ENCODE assay signal across 29 cellular contexts in genomic region chr13:79387853-79388252, GRCh38. TPM values are rescaled to one million over a fixed set of nuclear protein-coding genes. Genes with fewer than 3 reads are reported as not detected.
DNase-seq lines count a peak whose midpoint lies in the region; ATAC-seq, FAIRE-seq and TF ChIP-seq lines count a peak whose summit lies in the region.
"Had no signal": no experiment of that assay in that cellular context is flagged by ENCODE, and none has a peak within 500 bp of the region (broad histone marks: within the 10 kb centered on the region; RNA-seq: fewer than 3 reads in every experiment).

No MANE protein-coding gene starts in this region.

- CTCF ChIA-PET in activated B cell treated with CpG ODN at 0.5 μM for 24 hours (lab: Charles Lee) = interaction anchor here (1.1 kb wide), 1 partner anchor 14 kb away, joined by 5 read pairs; no protein-coding TSS in a partner anchor

- H3K27me3 ChIP-seq in thyroid gland = no peaks in the 10 kb centered on the region
- no peaks in the 10 kb centered on the region for H3K27me3 ChIP-seq in heart right ventricle
- H3K27me3 ChIP-seq: hepatocyte, left lung, MG63, neural progenitor cell, stomach, transverse colon had no signal

- TF ChIP-seq CTCF in activated B cell treated with CpG ODN at 0.5 μM for 24 hours (IDR thresholded peaks at IDR 0.05) (no peak), endothelial cell (IDR thresholded peaks at IDR 0.05; ENCODE audit: unreplicated experiment) (no peak), thyroid gland (IDR thresholded peaks at IDR 0.05) (no peak), heart right ventricle (IDR thresholded peaks at IDR 0.05) (no peak), kidney (IDR thresholded peaks at IDR 0.05; ENCODE audit: borderline replicate concordance, extremely low read depth, insufficient read depth) (no peak)

- no peaks in the 10 kb centered on the region for H3K9me3 ChIP-seq in thyroid gland
- H3K9me3 ChIP-seq in heart right ventricle = peaks cover 0 to 2% (median 0%) of the 10 kb centered on the region in 11 donors
- no peaks in the 10 kb centered on the region for H3K9me3 ChIP-seq in kidney (ENCODE audit: control insufficient read depth in 1 of 2, low read length in 2 of 2)
- H3K9me3 ChIP-seq: left lung, MG63, stomach, transverse colon had no signal

- no peak overlapping the region for H3K9ac ChIP-seq in kidney (ENCODE audit: low read length in 2 of 2)
- H3K9ac ChIP-seq: GM23248, neural progenitor cell had no signal

- no peaks in the 10 kb centered on the region for H3K27me3 Mint-ChIP-seq in activated T-cell treated with anti-CD3 and anti-CD28 coated beads, Interleukin-2, amount 50 U/mL, for 72 hours (ENCODE audit: low read depth)
- no peaks in the 10 kb centered on the region for H3K27me3 Mint-ChIP-seq in activated T-cell treated with anti-CD3 and anti-CD28 coated beads, Interleukin-2, amount 50 U/mL, for 4 hours (ENCODE audit: low read depth)
- H3K27me3 Mint-ChIP-seq in activated B cell treated with CpG ODN at 0.5 μM for 24 hours (no peaks in the 10 kb centered on the region), endothelial cell (ENCODE audit: unreplicated experiment) (no peaks in the 10 kb centered on the region)
- H3K27me3 Mint-ChIP-seq: T-cell had no signal

- H3K4me3 Mint-ChIP-seq in activated T-cell treated with anti-CD3 and anti-CD28 coated beads, Interleukin-2, amount 50 U/mL, for 72 hours = peak overlapping the region; percentile 33 to 43
- no peak overlapping the region for H3K4me3 Mint-ChIP-seq in activated T-cell treated with anti-CD3 and anti-CD28 coated beads, Interleukin-2, amount 50 U/mL, for 4 hours
- H3K4me3 Mint-ChIP-seq in activated B cell treated with CpG ODN at 0.5 μM for 24 hours (no peak overlapping the region), endothelial cell (ENCODE audit: unreplicated experiment) (no peak overlapping the region)
- H3K4me3 Mint-ChIP-seq: activated T-helper 1 cell treated with anti-CD3 and anti-CD28 coated beads, Interleukin-12 subunit alpha, Interleukin-12 subunit beta, Interleukin-2, Interleukin-4 antibody, amounts not matched to agents 30 ng/mL and 10 ng/mL and 1 ng/mL, durations not matched to agents 14 hours and 24 hours and 36 hours; neural progenitor cell had no signal

- WGBS in thyroid gland, 2 donors = 93 to 94% methylated on average over 4 of the region's 4 CpGs
- WGBS in heart right ventricle, 2 donors = 72 to 82% methylated on average over 4 of the region's 4 CpGs

- peaks cover 1 to 9% of the 10 kb centered on the region in 2 donors for H3K36me3 Mint-ChIP-seq in activated T-cell treated with anti-CD3 and anti-CD28 coated beads, Interleukin-2, amount 50 U/mL, for 72 hours (ENCODE audit: insufficient read depth in 2 of 2)
- H3K36me3 Mint-ChIP-seq in activated T-cell treated with anti-CD3 and anti-CD28 coated beads, Interleukin-2, amount 50 U/mL, for 4 hours (ENCODE audit: insufficient read depth) = peaks cover 9% of the 10 kb centered on the region
- H3K36me3 Mint-ChIP-seq in activated B cell treated with CpG ODN at 0.5 μM for 24 hours (ENCODE audit: low read depth) (peaks cover 17% of the 10 kb centered on the region), endothelial cell (ENCODE audit: low read depth, unreplicated experiment) (no peaks in the 10 kb centered on the region)
- H3K36me3 Mint-ChIP-seq: immature natural killer cell had no signal

- POLR2A ChIA-PET in activated B cell treated with CpG ODN at 0.5 μM for 24 hours (lab: Charles Lee) = interaction anchor here (0.9 to 1.4 kb wide), 2 partner anchors 11 to 18 kb away, joined by 3 to 9 read pairs; partner anchors contain the start of gene RBM26

- peak overlapping the region; percentile 5 for H3K27ac Mint-ChIP-seq in activated T-cell treated with anti-CD3 and anti-CD28 coated beads, Interleukin-2, amount 50 U/mL, for 72 hours
- H3K27ac Mint-ChIP-seq in activated B cell treated with CpG ODN at 0.5 μM for 24 hours (peak overlapping the region; percentile 18), endothelial cell (ENCODE audit: unreplicated experiment) (peak overlapping the region; percentile 24)
- H3K27ac Mint-ChIP-seq: activated T-helper 1 cell treated with anti-CD3 and anti-CD28 coated beads, Interleukin-12 subunit alpha, Interleukin-12 subunit beta, Interleukin-2, Interleukin-4 antibody, amounts not matched to agents 30 ng/mL and 10 ng/mL and 1 ng/mL, durations not matched to agents 14 hours and 24 hours and 36 hours; neural progenitor cell; T-cell had no signal

- intact Hi-C loops in activated B cell treated with CpG ODN at 0.5 μM for 24 hours (cut with micrococcal nuclease) (loop anchor here (10.0 kb wide), 1 partner anchor 53 kb away; no protein-coding TSS in a partner anchor), thyroid gland (cut with DNase I) (no loop called here), heart right ventricle (cut with DNase I) (no loop called here), kidney (cut with DNase I) (no loop called here)

- no peak for TF ChIP-seq POLR2A in thyroid gland (IDR thresholded peaks at IDR 0.05)

- ATAC-seq in activated T-cell treated with anti-CD3 and anti-CD28 coated beads, Interleukin-2, amount 50 U/mL, for 72 hours (replicated peaks in 1 of 2) = no peak
- no peak for ATAC-seq in activated T-cell treated with anti-CD3 and anti-CD28 coated beads, Interleukin-2, amount 50 U/mL, for 4 hours
- ATAC-seq in activated B cell treated with CpG ODN at 0.5 μM for 24 hours (ENCODE audit: low read depth) (no peak), heart right ventricle (no peak)
- ATAC-seq: activated naive CD4-positive, alpha-beta T cell treated with anti-CD3 and anti-CD28 coated beads, Interleukin-2, amount 50 U/mL, for 72 hours; left lung; sciatic nerve; T-cell had no signal

- no peaks in the 10 kb centered on the region for H3K9me3 Mint-ChIP-seq in activated T-cell treated with anti-CD3 and anti-CD28 coated beads, Interleukin-2, amount 50 U/mL, for 72 hours
- H3K9me3 Mint-ChIP-seq in activated T-cell treated with anti-CD3 and anti-CD28 coated beads, Interleukin-2, amount 50 U/mL, for 4 hours = no peaks in the 10 kb centered on the region
- no peaks in the 10 kb centered on the region for H3K9me3 Mint-ChIP-seq in activated B cell treated with CpG ODN at 0.5 μM for 24 hours
- H3K9me3 Mint-ChIP-seq in endothelial cell (ENCODE audit: unreplicated experiment) = no peaks in the 10 kb centered on the region
- H3K9me3 Mint-ChIP-seq: activated naive CD4-positive, alpha-beta T cell treated with anti-CD3 and anti-CD28 coated beads, Interleukin-2, amount 50 U/mL, for 72 hours; activated T-helper 1 cell treated with anti-CD3 and anti-CD28 coated beads, Interleukin-12 subunit alpha, Interleukin-12 subunit beta, Interleukin-2, Interleukin-4 antibody, amounts not matched to agents 30 ng/mL and 10 ng/mL and 1 ng/mL, durations not matched to agents 14 hours and 24 hours and 36 hours; immature natural killer cell; T-cell had no signal

- no peak for FAIRE-seq in kidney (lab: Jason Lieb, UNC)
- FAIRE-seq: A204.1 had no signal

- peaks cover 27 to 28% of the 10 kb centered on the region in 2 donors for H3K4me1 ChIP-seq in thyroid gland
- peaks cover 0 to 69% (median 33%) of the 10 kb centered on the region in 9 donors for H3K4me1 ChIP-seq in heart right ventricle
- H3K4me1 ChIP-seq in kidney (ENCODE audit: control insufficient read depth in 1 of 2, insufficient read depth in 1 of 2, low read depth in 1 of 2, low read length in 2 of 2) = peaks cover 2 to 6% of the 10 kb centered on the region in 2 donors
- H3K4me1 ChIP-seq: neural progenitor cell had no signal

- no peak overlapping the region for H3K4me3 ChIP-seq in thyroid gland (replicated peaks in 1 of 3)
- no peak overlapping the region for H3K4me3 ChIP-seq in heart right ventricle
- no peak overlapping the region for H3K4me3 ChIP-seq in kidney (ENCODE audit: low read length in 2 of 2)
- H3K4me3 ChIP-seq: GM23248, hepatocyte, left lung, MG63, neural progenitor cell, stomach, transverse colon had no signal

- H3K36me3 ChIP-seq in thyroid gland (no peaks in the 10 kb centered on the region), heart right ventricle (no peaks in the 10 kb centered on the region), kidney (ENCODE audit: control insufficient read depth in 1 of 2, insufficient read depth in 2 of 2, low read length in 2 of 2) (no peaks in the 10 kb centered on the region)
- H3K36me3 ChIP-seq: left lung, transverse colon had no signal

- H3K27ac ChIP-seq in thyroid gland (peak overlapping the region in 2 of 3 donors; percentile 5 to 13), heart right ventricle (no peak overlapping the region), kidney (ENCODE audit: low read depth in 2 of 2, low read length in 2 of 2) (no peak overlapping the region)
- H3K27ac ChIP-seq: GM23248, hepatocyte, left lung, neural progenitor cell, stomach, transverse colon had no signal

- H3K4me1 Mint-ChIP-seq in activated T-cell treated with anti-CD3 and anti-CD28 coated beads, Interleukin-2, amount 50 U/mL, for 72 hours (ENCODE audit: low read depth) = peaks cover 85% of the 10 kb centered on the region
- H3K4me1 Mint-ChIP-seq in activated T-cell treated with anti-CD3 and anti-CD28 coated beads, Interleukin-2, amount 50 U/mL, for 4 hours (ENCODE audit: low read depth) = peaks cover 68% of the 10 kb centered on the region
- H3K4me1 Mint-ChIP-seq in activated B cell treated with CpG ODN at 0.5 μM for 24 hours (peaks cover 77% of the 10 kb centered on the region), endothelial cell (ENCODE audit: unreplicated experiment) (peaks cover 4% of the 10 kb centered on the region)
- H3K4me1 Mint-ChIP-seq: neural progenitor cell had no signal

- DNase-seq in activated T-cell treated with anti-CD3 and anti-CD28 coated beads, Interleukin-2, amount 50 U/mL, for 72 hours = no peak
- DNase-seq in activated T-cell treated with anti-CD3 and anti-CD28 coated beads, Interleukin-2, amount 50 U/mL, for 4 hours = no peak
- DNase-seq in activated B cell treated with CpG ODN at 0.5 μM for 24 hours (no peak), endothelial cell (ENCODE audit: low spot score) (no peak), thyroid gland (no peak), heart right ventricle (no peak), SIG-M5 treated with dmso at 0.1 percent for 504 hours (lab: John Stamatoyannopoulos, UW; ENCODE audit: unreplicated experiment) (no peak), kidney (no peak)
- DNase-seq: AML-193; foreskin fibroblast; GDM1; GM23248; immature natural killer cell; left lung; MG63; midbrain; NCI-H1436; NCI-H446 treated with DMSO at 0.1 percent for 48 hours; SHP77 treated with DMSO at 0.1 percent for 48 hours; stimulated activated CD4-positive, alpha-beta T cell treated with anti-CD3 and anti-CD28 coated beads, Interleukin-4, amount 100 ng/mL, for 4 hours; stomach; T-cell; transverse colon had no signal

RNA-seq across cellular contexts. Expression of gene RBM26, which starts 18.2 kb away (rescaled TPM):
- 10 to 100 TPM; 62.5 to 69.2 TPM for total RNA-seq in activated T-cell treated with anti-CD3 and anti-CD28 coated beads, Interleukin-2, amount 50 U/mL, for 72 hours
- total RNA-seq in activated T-cell treated with anti-CD3 and anti-CD28 coated beads, Interleukin-2, amount 50 U/mL, for 4 hours = 10 to 100 TPM; 58.2 to 65.1 (median 63.6) TPM
- total RNA-seq in activated B cell treated with CpG ODN at 0.5 μM for 24 hours (73.5 and 92.9 TPM in 2 replicates), endothelial cell (ENCODE audit: unreplicated experiment) (49.5 TPM), thyroid gland (10 to 100 TPM; 54.7 to 67.5 (median 56.8) TPM), heart right ventricle (10 to 100 TPM; 18.6 to 28.6 (median 24.5) TPM), kidney (39.2 TPM)
- polyA plus RNA-seq in heart right ventricle (10 to 100 TPM in 1 of 2 donors, 1 to 10 TPM in 1; 7.5 to 46.8 TPM), kidney (ENCODE audit: insufficient read depth, low read depth, low replicate concordance) (14.5 TPM)

Comparison
In these comparisons a context has a peak if more than half of its experiments do, and no peak if none do; other contexts are left out.
1. H3K4me3 Mint-ChIP-seq: peak in activated T-cell treated with anti-CD3 and anti-CD28 coated beads, Interleukin-2, amount 50 U/mL, for 72 hours (2 of 2); none in activated T-cell treated with anti-CD3 and anti-CD28 coated beads, Interleukin-2, amount 50 U/mL, for 4 hours (single experiment), activated B cell treated with CpG ODN at 0.5 μM for 24 hours (single experiment) and endothelial cell (single experiment).
2. H3K27ac ChIP-seq: peak in thyroid gland (2 of 3); none in heart right ventricle (0 of 10) and kidney (0 of 2).
3. Peak in every context shown above with its lines, with median percentiles within 50 percentile points of each other: H3K27ac Mint-ChIP-seq.